8 cellular contexts compared by ENCODE assay signal in the genomic region with DNA sequence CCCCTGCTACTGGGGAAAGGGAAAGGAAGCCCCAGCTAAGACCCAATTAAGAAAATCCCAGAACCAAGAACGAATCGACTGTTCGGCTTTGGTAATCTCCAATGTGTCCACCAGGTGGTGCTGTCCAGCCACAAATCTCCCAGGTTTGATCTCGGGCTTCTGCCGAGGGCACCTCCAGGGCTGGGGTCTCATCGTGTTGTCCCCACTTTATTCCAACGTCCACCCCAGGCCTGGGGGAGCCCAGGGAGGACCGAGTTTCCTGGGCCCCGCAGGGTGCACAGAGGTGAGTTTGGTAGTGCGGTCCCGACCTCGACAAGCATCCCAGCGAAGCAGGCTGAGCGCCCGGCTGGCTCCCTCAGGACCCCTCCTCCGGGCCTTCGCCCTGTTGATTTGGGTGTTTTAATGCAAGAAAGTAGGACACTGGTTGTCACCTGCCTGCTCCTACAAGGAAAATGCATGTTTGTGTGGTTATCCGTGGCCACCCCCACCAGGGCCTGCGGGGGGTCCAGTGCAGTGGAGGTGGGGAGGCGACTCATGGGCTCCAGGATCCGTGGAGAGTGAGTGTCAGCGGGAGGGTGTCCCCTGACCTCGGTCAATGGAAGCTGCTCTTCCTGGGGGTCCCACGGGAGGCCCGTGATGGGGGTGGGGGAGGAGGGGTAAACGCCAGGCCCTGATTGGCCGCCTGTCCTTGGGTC.
DNase-seq lines count a peak whose midpoint lies in the region; ATAC-seq and TF ChIP-seq lines count a peak whose summit lies in the region.

No MANE protein-coding gene starts in this region.

- H3K27me3 Mint-ChIP-seq in activated naive CD4-positive, alpha-beta T cell treated with anti-CD3 and anti-CD28 coated beads, Interleukin-2, amount 50 U/mL, for 24 hours, result no peaks in the 10 kb centered on the region

- TF ChIP-seq CTCF in Panc1 (IDR thresholded peaks at IDR 0.05), result peak; percentile 94

- in situ Hi-C loops in Panc1 (cut with HindIII; ENCODE audit: low pct_unique_long_range_greater_than_20kb, low sequenced_read_pairs), result no loop called here

- intact Hi-C loops in Panc1 (cut with micrococcal nuclease; ENCODE audit: unreplicated experiment), result no loop called here

- DNase-seq in Panc1 (ENCODE audit: low read depth, low spot score) (peak; percentile 54), iPS DF 4.7 (ENCODE audit: extremely low read depth, low spot score) (peak; percentile 90), anterior cingulate cortex (lab: John Stamatoyannopoulos, UW) (no peak), SKM-1 (lab: John Stamatoyannopoulos, UW; ENCODE audit: unreplicated experiment) (no peak)
- DNase-seq in stimulated activated CD4-positive, alpha-beta T cell treated with anti-CD3 and anti-CD28 coated beads, Interleukin-1b, Interleukin-23, amount 100 ng/mL, for 48 hours, result peak; percentile 82

- no peaks in the 10 kb centered on the region for H3K9me3 Mint-ChIP-seq in activated naive CD4-positive, alpha-beta T cell treated with anti-CD3 and anti-CD28 coated beads, Interleukin-2, amount 50 U/mL, for 24 hours

- H3K27ac ChIP-seq in BLaER1 (peak overlapping the region; percentile 60), Panc1 (ENCODE audit: low read length) (no peak overlapping the region)

- ATAC-seq in GM21723 (IDR thresholded peaks at IDR 0.05; ENCODE audit: unreplicated experiment), result peak; percentile 49
- ATAC-seq in Panc1, result peak; percentile 80

- CTCF ChIA-PET in Panc1 (lab: Charles Lee), result interaction anchor here (0.6 to 0.9 kb wide), 4 partner anchors 111 to 1867 kb away, joined by 5 to 12 read pairs (median 6); no protein-coding TSS in a partner anchor

- H4K20me1 ChIP-seq in BLaER1, result no peaks in the 10 kb centered on the region

- H3K27me3 ChIP-seq in BLaER1, result no peaks in the 10 kb centered on the region
- no peaks in the 10 kb centered on the region for H3K27me3 ChIP-seq in Panc1 (ENCODE audit: control insufficient read depth, insufficient read depth, low read length)

- H3K36me3 ChIP-seq in BLaER1 (no peaks in the 10 kb centered on the region), Panc1 (ENCODE audit: control insufficient read depth, insufficient read depth, low read length) (no peaks in the 10 kb centered on the region)

- no peak overlapping the region for H3K4me3 ChIP-seq in BLaER1
- peak overlapping the region; percentile 17; a peak in 2 of 4 replicates for H3K4me3 ChIP-seq in Panc1 (ENCODE audit: low read depth in 2 of 2, low read length in 2 of 2)

- peak overlapping the region; percentile 70 for H3K4me2 ChIP-seq in BLaER1

- POLR2A ChIA-PET in Panc1 (lab: Charles Lee), result no interaction called here

- H3K36me3 Mint-ChIP-seq in activated naive CD4-positive, alpha-beta T cell treated with anti-CD3 and anti-CD28 coated beads, Interleukin-2, amount 50 U/mL, for 24 hours, result no peaks in the 10 kb centered on the region

- no peak overlapping the region for H3K27ac Mint-ChIP-seq in activated naive CD4-positive, alpha-beta T cell treated with anti-CD3 and anti-CD28 coated beads, Interleukin-2, amount 50 U/mL, for 24 hours

- H3K4me1 ChIP-seq in BLaER1 (peaks cover 39% of the 10 kb centered on the region), Panc1 (ENCODE audit: control insufficient read depth, insufficient read depth, low read length) (no peaks in the 10 kb centered on the region)

- H3K9me3 ChIP-seq in BLaER1 (no peaks in the 10 kb centered on the region), Panc1 (ENCODE audit: control insufficient read depth, insufficient read depth, low read depth, low read length) (no peaks in the 10 kb centered on the region)

- H3K9ac ChIP-seq in BLaER1, result 0 out of 2 replicates have a peak overlapping the region, but pooled peaks have one; percentile 5

- peak overlapping the region; percentile 15 for H3K4me3 Mint-ChIP-seq in activated naive CD4-positive, alpha-beta T cell treated with anti-CD3 and anti-CD28 coated beads, Interleukin-2, amount 50 U/mL, for 24 hours

- no TSS peak for BruUV-seq in Panc1 (replicated peaks; lab: Mats Ljungman, UMichigan)

- H3K4me1 Mint-ChIP-seq in activated naive CD4-positive, alpha-beta T cell treated with anti-CD3 and anti-CD28 coated beads, Interleukin-2, amount 50 U/mL, for 24 hours, result peaks cover 4% of the 10 kb centered on the region

Comparison
In these comparisons a context has a peak if more than half of its experiments do, and no peak if none do; other contexts are left out.
1. DNase-seq: peak in Panc1 (single experiment), iPS DF 4.7 (single experiment) and stimulated activated CD4-positive, alpha-beta T cell treated with anti-CD3 and anti-CD28 coated beads, Interleukin-1b, Interleukin-23, amount 100 ng/mL, for 48 hours (single experiment); none in anterior cingulate cortex (0 of 58) and SKM-1 (single experiment).